ENCODE assay signal across 26 cellular contexts in genomic region chr5:61969347-61969746, GRCh38.
DNase-seq lines count a peak whose midpoint lies in the region; ATAC-seq and TF ChIP-seq lines count a peak whose summit lies in the region.
"Had no signal": no experiment of that assay in that cellular context is flagged by ENCODE, and none has a peak within 500 bp of the region (broad histone marks: within the 10 kb centered on the region; RNA-seq: fewer than 3 reads in every experiment).

No MANE protein-coding gene starts in this region.

- no peak for ATAC-seq in GM18858 (IDR thresholded peaks at IDR 0.05; ENCODE audit: unreplicated experiment)
- ATAC-seq: lower lobe of right lung, right lobe of liver, SK-N-SH treated with all-trans-retinoic acid at 6 μM for 48 hours had no signal

- H3K4me2 ChIP-seq in mammary epithelial cell (ENCODE audit: insufficient read depth, low read depth, low read length): no peak overlapping the region

- H3K27ac ChIP-seq in mammary epithelial cell (ENCODE audit: insufficient read depth, low read depth, low read length): peak overlapping the region; percentile 20
- H3K27ac ChIP-seq: ascending aorta, dorsolateral prefrontal cortex, lower lobe of right lung, right lobe of liver, uterus had no signal

- dilution Hi-C loops in mammary epithelial cell (cut with HindIII; ENCODE audit: low sequenced_read_pairs): no loop called here

- CTCF ChIA-PET in mammary epithelial cell (lab: Charles Lee; ENCODE audit: low non-redundant PET): interaction anchor here (0.6 kb wide), 1 partner anchor 174 kb away, joined by 7 read pairs; no protein-coding TSS in a partner anchor

- intact Hi-C loops in mammary epithelial cell (cut with micrococcal nuclease): no loop called here

- no peaks in the 10 kb centered on the region for H4K20me1 ChIP-seq in mammary epithelial cell (ENCODE audit: insufficient read depth, low read length)

- 71% methylated on average over 1 of the region's 2 CpGs for WGBS in mammary epithelial cell (ENCODE audit: low coverage, missing lambda C conversion rate)

- H3K27me3 ChIP-seq in mammary epithelial cell (ENCODE audit: insufficient read depth, low read length): no peaks in the 10 kb centered on the region
- H3K27me3 ChIP-seq: ascending aorta, BE2C, dorsolateral prefrontal cortex, MG63, right lobe of liver, uterus had no signal

- H3K4me1 ChIP-seq in mammary epithelial cell (ENCODE audit: insufficient read depth, low read length): peaks cover 28% of the 10 kb centered on the region
- H3K4me1 ChIP-seq: ascending aorta, BE2C, right lobe of liver, uterus had no signal

- H3K9me3 ChIP-seq in mammary epithelial cell (replicated peaks; ENCODE audit: insufficient read depth, low read length): no peaks in the 10 kb centered on the region
- H3K9me3 ChIP-seq: ascending aorta, BE2C, lower lobe of right lung, MG63, right lobe of liver, uterus had no signal

- no peaks in the 10 kb centered on the region for H3K79me2 ChIP-seq in mammary epithelial cell (ENCODE audit: insufficient read depth, low read length)

- in situ Hi-C loops in mammary epithelial cell (cut with MboI; ENCODE audit: low sequenced_read_pairs in 2 of 2): no loop called here

- TF ChIP-seq CTCF in mammary epithelial cell (conservative IDR thresholded peaks at IDR 0.05 in 1 of 2, IDR thresholded peaks at IDR 0.05 in 1 of 2; ENCODE audit: extremely low read depth in 1 of 2, insufficient read depth in 1 of 2, low read depth in 1 of 2, low read length in 2 of 2): no peak

- H3K36me3 ChIP-seq in mammary epithelial cell (ENCODE audit: insufficient read depth, low read length): no peaks in the 10 kb centered on the region
- H3K36me3 ChIP-seq: ascending aorta, BE2C, lower lobe of right lung, MG63, right lobe of liver, uterus had no signal

- no peak overlapping the region for H2AFZ ChIP-seq in mammary epithelial cell (ENCODE audit: low read depth, low read length)

- peak; percentile 69 for DNase-seq in A172 (ENCODE audit: low spot score)
- DNase-seq in LHCN-M2 (ENCODE audit: low read depth): peak; percentile 24
- DNase-seq in mammary epithelial cell: peak; percentile 64
- peak; percentile 89 for DNase-seq in kidney tubule cell (ENCODE audit: low spot score)
- no peak for DNase-seq in NCI-H2081 (lab: John Stamatoyannopoulos, UW)
- no peak for DNase-seq in stimulated activated CD4-positive, alpha-beta T cell treated with anti-CD3 and anti-CD28 coated beads, Interleukin-2, amount 100 ng/mL, for 48 hours
- no peak for DNase-seq in NCI-H2196 treated with DMSO at 0.1 percent for 48 hours (lab: John Stamatoyannopoulos, UW; ENCODE audit: unreplicated experiment)
- DNase-seq: activated CD4-positive, alpha-beta memory T cell treated with anti-CD3 and anti-CD28 coated beads, Interleukin-2, amount 10 ng/mL, durations not matched to agents 7 days and 5 days; activated CD4-positive, CD25-positive, alpha-beta regulatory T cell treated with anti-CD3 and anti-CD28 coated beads, Interleukin-2, amount 50 U/mL, for 72 hours; activated naive CD8-positive, alpha-beta T cell treated with anti-CD3 and anti-CD28 coated beads for 36 hours; BE2C; dorsolateral prefrontal cortex; kidney; lower lobe of right lung; MG63; NCI-H2029 treated with DMSO at 0.1 percent for 48 hours; NCI-H345; NCI-H748 treated with DMSO at 0.1 percent for 48 hours; posterior cingulate gyrus; right lobe of liver; stimulated activated naive CD4-positive, alpha-beta T cell treated with Interleukin-2 at 50 U/mL for 16 hours; T-helper 2 cell; uterus had no signal

- H3K9ac ChIP-seq in mammary epithelial cell (ENCODE audit: insufficient read depth, low read length): no peak overlapping the region

- no peak overlapping the region for H3K4me3 ChIP-seq in mammary epithelial cell (replicated peaks in 1 of 3; ENCODE audit: insufficient read depth in 1 of 3, low read depth in 2 of 3, low read length in 3 of 3)
- H3K4me3 ChIP-seq: ascending aorta, dorsolateral prefrontal cortex, lower lobe of right lung, MG63, right lobe of liver, uterus had no signal

- BruUV-seq in mammary epithelial cell (replicated peaks; lab: Mats Ljungman, UMichigan): no TSS peak

Comparison
In these comparisons a context has a peak if more than half of its experiments do, and no peak if none do; other contexts are left out.
1. DNase-seq: peak in A172 (single experiment), LHCN-M2 (single experiment), mammary epithelial cell (single experiment) and kidney tubule cell (single experiment); none in NCI-H2081 (0 of 2), stimulated activated CD4-positive, alpha-beta T cell treated with anti-CD3 and anti-CD28 coated beads, Interleukin-2, amount 100 ng/mL, for 48 hours (0 of 2) and NCI-H2196 treated with DMSO at 0.1 percent for 48 hours (single experiment).